Comparison of ENCODE assay signal across 11 cellular contexts in the genomic region with DNA sequence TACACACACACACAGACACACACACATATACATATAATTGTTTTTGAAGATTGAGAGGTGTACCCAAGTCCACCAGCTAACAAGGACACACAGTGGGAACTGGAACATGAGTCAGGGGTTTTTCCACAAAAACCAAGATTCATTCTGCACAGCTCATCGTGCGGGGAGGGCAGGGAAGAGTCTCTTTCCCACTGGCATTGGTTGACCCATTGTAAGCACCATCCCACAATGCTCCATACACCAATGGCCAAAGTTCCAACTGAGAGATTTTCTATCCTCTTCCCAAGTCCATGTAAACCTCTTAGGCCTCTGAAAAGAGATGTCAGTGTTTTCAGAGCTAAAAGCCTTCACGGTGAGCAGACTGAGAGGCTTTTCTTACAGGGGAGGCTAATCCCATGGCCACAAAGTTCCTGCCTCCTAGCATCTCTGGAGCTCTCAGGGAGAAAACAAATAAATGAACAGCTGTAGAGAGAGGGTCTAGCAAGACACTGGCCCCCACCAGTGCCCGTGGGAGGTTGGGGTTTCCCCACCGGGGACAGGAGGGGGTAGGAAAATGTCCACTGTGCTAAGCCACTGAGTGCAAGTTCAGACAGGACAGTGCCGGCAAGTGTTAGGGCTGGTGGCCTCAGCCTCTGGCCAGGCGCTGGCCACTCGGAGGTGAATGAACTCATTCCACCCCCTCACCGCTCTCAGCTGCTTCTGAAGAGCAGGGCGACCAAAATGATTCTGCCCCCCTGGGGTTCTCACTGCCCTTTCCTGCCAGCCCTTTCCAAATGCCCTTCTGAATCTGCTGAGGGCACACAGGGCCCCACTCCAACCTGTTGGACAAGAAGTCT. TPM values are rescaled to one million over a fixed set of nuclear protein-coding genes. Genes with fewer than 3 reads are reported as not detected.
DNase-seq lines count a peak whose midpoint lies in the region; ATAC-seq, FAIRE-seq and TF ChIP-seq lines count a peak whose summit lies in the region.
"Had no signal": no experiment of that assay in that cellular context is flagged by ENCODE, and none has a peak within 500 bp of the region (broad histone marks: within the 10 kb centered on the region; RNA-seq: fewer than 3 reads in every experiment).

No MANE protein-coding gene starts in this region.

- TF ChIP-seq CTCF in CD8-positive, alpha-beta T cell (IDR thresholded peaks at IDR 0.05): no peak
- TF ChIP-seq CTCF in WERI-Rb-1 (IDR thresholded peaks at IDR 0.05; ENCODE audit: low read depth, low read length) (no peak), kidney (IDR thresholded peaks at IDR 0.05; ENCODE audit: borderline replicate concordance, extremely low read depth, insufficient read depth) (no peak), smooth muscle cell (IDR thresholded peaks at IDR 0.05; ENCODE audit: borderline replicate concordance, insufficient read depth, poor library complexity, severe bottlenecking) (no peak)

- H3K27ac Mint-ChIP-seq in CD8-positive, alpha-beta T cell: peak overlapping the region; percentile 97

- H2AFZ ChIP-seq in smooth muscle cell (ENCODE audit: low read depth): no peak overlapping the region

- no peaks in the 10 kb centered on the region for H3K79me2 ChIP-seq in smooth muscle cell (ENCODE audit: low read depth)

- no peak for ATAC-seq in CD8-positive, alpha-beta T cell

- no peak for DNase-seq in CD8-positive, alpha-beta T cell
- DNase-seq in WERI-Rb-1: peak; percentile 57
- peak; percentile 53 for DNase-seq in kidney
- no peak for DNase-seq in smooth muscle cell (lab: John Stamatoyannopoulos, UW; ENCODE audit: unreplicated experiment)
- no peak for DNase-seq in midbrain (lab: John Stamatoyannopoulos, UW)
- DNase-seq in stimulated activated CD4-positive, alpha-beta T cell treated with anti-CD3 and anti-CD28 coated beads, Interleukin-1b, Interleukin-23, amount 100 ng/mL, for 48 hours: no peak
- no peak for DNase-seq in NCI-H510A treated with DMSO at 0.1 percent for 48 hours (lab: John Stamatoyannopoulos, UW)
- DNase-seq in EL: no peak
- DNase-seq: naive B cell, NCI-H2227 treated with DMSO at 0.1 percent for 48 hours had no signal

- no peak overlapping the region for H3K27ac ChIP-seq in CD8-positive, alpha-beta T cell (ENCODE audit: low read depth, low read length)
- peak overlapping the region; percentile 47 for H3K27ac ChIP-seq in WERI-Rb-1
- peak overlapping the region in 1 of 2 donors; percentile 24 for H3K27ac ChIP-seq in kidney (ENCODE audit: low read depth in 2 of 2, low read length in 2 of 2)
- peak overlapping the region; percentile 63 for H3K27ac ChIP-seq in smooth muscle cell (ENCODE audit: low read depth)
- H3K27ac ChIP-seq: BLaER1 treated with 17β-estradiol and CSF1 and Interleukin-3, amounts not matched to agents 10 nM and 100 nM had no signal

- peak overlapping the region; percentile 12 for H3K4me2 ChIP-seq in smooth muscle cell
- H3K4me2 ChIP-seq: BLaER1 treated with 17β-estradiol and CSF1 and Interleukin-3, amounts not matched to agents 10 nM and 100 nM had no signal

- H3K4me1 Mint-ChIP-seq in CD8-positive, alpha-beta T cell (ENCODE audit: low read depth): peaks cover 67% of the 10 kb centered on the region
- H3K4me1 Mint-ChIP-seq: naive B cell had no signal

- H3K9ac ChIP-seq in kidney (ENCODE audit: low read length in 2 of 2): no peak overlapping the region
- no peak overlapping the region for H3K9ac ChIP-seq in smooth muscle cell (ENCODE audit: low read depth)
- H3K9ac ChIP-seq: BLaER1 treated with 17β-estradiol and CSF1 and Interleukin-3, amounts not matched to agents 10 nM and 100 nM had no signal

- FAIRE-seq in kidney (lab: Jason Lieb, UNC): no peak

- no peaks in the 10 kb centered on the region for H3K36me3 ChIP-seq in CD8-positive, alpha-beta T cell (ENCODE audit: insufficient read depth, low read length)
- no peaks in the 10 kb centered on the region for H3K36me3 ChIP-seq in WERI-Rb-1
- H3K36me3 ChIP-seq in kidney (ENCODE audit: control insufficient read depth in 1 of 2, insufficient read depth in 2 of 2, low read length in 2 of 2): peaks cover 4 to 5% of the 10 kb centered on the region in 2 donors
- H3K36me3 ChIP-seq in smooth muscle cell (ENCODE audit: low read depth): no peaks in the 10 kb centered on the region
- H3K36me3 ChIP-seq: BLaER1 treated with 17β-estradiol and CSF1 and Interleukin-3, amounts not matched to agents 10 nM and 100 nM had no signal

- H3K36me3 Mint-ChIP-seq in CD8-positive, alpha-beta T cell: no peaks in the 10 kb centered on the region
- H3K36me3 Mint-ChIP-seq: naive B cell had no signal

- POLR2A ChIA-PET in CD8-positive, alpha-beta T cell (lab: Charles Lee): interaction anchor here (0.8 to 6.2 kb wide), 5 partner anchors 10 to 22 kb away, joined by 3 to 48 read pairs (median 4); a partner anchor contains a TSS

- no peaks in the 10 kb centered on the region for H3K9me3 ChIP-seq in CD8-positive, alpha-beta T cell (ENCODE audit: low read length)
- H3K9me3 ChIP-seq in WERI-Rb-1 (ENCODE audit: severe bottlenecking) (no peaks in the 10 kb centered on the region), kidney (ENCODE audit: control insufficient read depth in 1 of 2, low read length in 2 of 2) (no peaks in the 10 kb centered on the region), smooth muscle cell (replicated peaks; ENCODE audit: low read depth) (no peaks in the 10 kb centered on the region)
- H3K9me3 ChIP-seq: BLaER1 treated with 17β-estradiol and CSF1 and Interleukin-3, amounts not matched to agents 10 nM and 100 nM had no signal

- peaks cover 52% of the 10 kb centered on the region for H3K4me1 ChIP-seq in CD8-positive, alpha-beta T cell (ENCODE audit: insufficient read depth, low read length)
- peaks cover 17 to 18% of the 10 kb centered on the region in 2 donors for H3K4me1 ChIP-seq in kidney (ENCODE audit: control insufficient read depth in 1 of 2, insufficient read depth in 1 of 2, low read depth in 1 of 2, low read length in 2 of 2)
- peaks cover 8% of the 10 kb centered on the region for H3K4me1 ChIP-seq in smooth muscle cell (ENCODE audit: low read depth)

- CTCF ChIA-PET in CD8-positive, alpha-beta T cell (lab: Charles Lee): interaction anchor here (0.6 to 1.4 kb wide), 2 partner anchors 21 to 417 kb away, joined by 3 to 5 read pairs; a partner anchor contains a TSS

- WGBS in smooth muscle cell (ENCODE audit: low lambda C conversion rate): 61% methylated on average over 10 of the region's 10 CpGs

- no peaks in the 10 kb centered on the region for H3K27me3 ChIP-seq in CD8-positive, alpha-beta T cell (ENCODE audit: insufficient read depth, low read length)
- no peaks in the 10 kb centered on the region for H3K27me3 ChIP-seq in WERI-Rb-1 (ENCODE audit: insufficient read depth, low read depth, severe bottlenecking)
- no peaks in the 10 kb centered on the region for H3K27me3 ChIP-seq in smooth muscle cell (ENCODE audit: low read depth)
- H3K27me3 ChIP-seq: BLaER1 treated with 17β-estradiol and CSF1 and Interleukin-3, amounts not matched to agents 10 nM and 100 nM had no signal

- H3F3A ChIP-seq in smooth muscle cell (ENCODE audit: low read depth): no peaks in the 10 kb centered on the region

- H3K9me3 Mint-ChIP-seq in CD8-positive, alpha-beta T cell: no peaks in the 10 kb centered on the region
- H3K9me3 Mint-ChIP-seq: naive B cell had no signal

- H4K20me1 ChIP-seq in smooth muscle cell (ENCODE audit: low read depth): no peaks in the 10 kb centered on the region
- H4K20me1 ChIP-seq: BLaER1 treated with 17β-estradiol and CSF1 and Interleukin-3, amounts not matched to agents 10 nM and 100 nM had no signal

- no peak overlapping the region for H3K4me3 ChIP-seq in CD8-positive, alpha-beta T cell (ENCODE audit: low read depth, low read length)
- H3K4me3 ChIP-seq in WERI-Rb-1 (ENCODE audit: low read depth, low read length) (no peak overlapping the region), kidney (ENCODE audit: low read length in 2 of 2) (no peak overlapping the region), smooth muscle cell (no peak overlapping the region)
- H3K4me3 ChIP-seq: BLaER1 treated with 17β-estradiol and CSF1 and Interleukin-3, amounts not matched to agents 10 nM and 100 nM had no signal

- no peaks in the 10 kb centered on the region for H3K27me3 Mint-ChIP-seq in CD8-positive, alpha-beta T cell (ENCODE audit: low read depth)
- H3K27me3 Mint-ChIP-seq: naive B cell had no signal

- intact Hi-C loops in CD8-positive, alpha-beta T cell (cut with DNase I, micrococcal nuclease): no loop called here
- intact Hi-C loops in kidney (cut with DNase I): no loop called here

- no peak overlapping the region for H3K4me3 Mint-ChIP-seq in CD8-positive, alpha-beta T cell
- H3K4me3 Mint-ChIP-seq: naive B cell had no signal

RNA-seq across cellular contexts. Expression of a gene that starts 21.5 kb away (rescaled TPM):
- total RNA-seq in CD8-positive, alpha-beta T cell: 100 to 1,000 TPM; 132 TPM
- total RNA-seq in kidney (39.7 TPM), smooth muscle cell (5.7 and 10.3 TPM in 2 replicates)
- polyA plus RNA-seq in kidney (ENCODE audit: insufficient read depth, low read depth, low replicate concordance) (5.8 TPM), smooth muscle cell (0.33 and 2.8 TPM in 2 replicates)

RNA-seq across cellular contexts. Expression of a gene that starts 58.6 kb away (rescaled TPM):
- 1 to 10 TPM; 1.4 TPM for total RNA-seq in CD8-positive, alpha-beta T cell
- total RNA-seq in kidney (99.0 TPM), smooth muscle cell (82.1 and 109 TPM in 2 replicates)
- polyA plus RNA-seq in kidney (ENCODE audit: insufficient read depth, low read depth, low replicate concordance) (75.2 TPM), smooth muscle cell (104 and 154 TPM in 2 replicates)

Comparison
In these comparisons a context has a peak if more than half of its experiments do, and no peak if none do; other contexts are left out.
1. DNase-seq: peak in WERI-Rb-1 (single experiment) and kidney (single experiment); none in CD8-positive, alpha-beta T cell (0 of 7), smooth muscle cell (single experiment), midbrain (single experiment), stimulated activated CD4-positive, alpha-beta T cell treated with anti-CD3 and anti-CD28 coated beads, Interleukin-1b, Interleukin-23, amount 100 ng/mL, for 48 hours (single experiment), NCI-H510A treated with DMSO at 0.1 percent for 48 hours (single experiment) and EL (single experiment).
2. RNA of a gene that starts 58.6 kb away (total RNA-seq): 82.1 to 109 TPM in smooth muscle cell and 99.0 TPM in kidney (single experiment); 1.4 TPM in CD8-positive, alpha-beta T cell; every median in the first group is over 10 times any median in the second.